In the genomic region with DNA sequence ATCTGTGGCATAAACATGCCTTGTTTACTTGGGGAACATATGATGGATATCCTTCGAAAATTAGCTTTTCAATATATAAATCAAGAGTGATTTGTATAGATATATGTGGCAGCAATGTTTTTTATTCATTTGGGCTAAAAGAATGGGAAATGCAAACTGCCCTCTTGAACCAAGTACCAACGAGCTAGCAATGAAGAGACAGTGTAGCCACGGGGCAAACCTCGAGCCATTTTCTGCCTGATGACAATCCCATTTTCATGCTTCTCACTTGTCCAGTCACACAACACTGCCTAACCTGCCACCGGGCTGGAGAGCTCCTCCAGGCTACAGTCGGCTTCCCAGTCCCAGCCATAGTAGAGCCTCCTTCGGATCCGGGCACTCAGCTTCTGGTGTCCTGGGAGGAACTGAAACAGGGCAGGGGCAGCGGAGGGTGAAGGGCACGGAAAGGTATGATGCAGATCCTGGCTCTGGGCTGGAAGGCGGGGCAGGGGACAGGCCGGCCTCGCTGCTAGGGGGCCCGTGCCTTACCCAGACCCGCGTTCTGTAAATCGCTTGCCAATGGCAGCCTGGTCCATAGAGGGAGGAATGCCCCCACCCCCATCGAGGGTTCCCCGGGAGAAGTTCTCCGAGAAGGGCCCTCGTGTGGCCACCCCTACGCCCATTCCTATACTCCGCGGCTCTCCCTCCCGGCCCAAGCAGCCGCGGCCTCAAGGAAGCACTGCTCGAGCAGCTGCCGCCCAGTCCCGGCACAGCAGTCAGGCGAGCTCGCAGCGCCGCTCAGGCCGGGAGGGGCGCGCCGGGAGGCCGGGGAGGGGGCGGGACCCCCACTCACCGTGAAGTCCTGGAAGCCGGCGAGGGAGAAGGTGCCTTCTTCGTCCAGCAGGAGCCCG, we compare ENCODE assay signal across 8 cellular contexts. TPM values are rescaled to one million over a fixed set of nuclear protein-coding genes. Genes with fewer than 3 reads are reported as not detected.
DNase-seq lines count a peak whose midpoint lies in the region; ATAC-seq and TF ChIP-seq lines count a peak whose summit lies in the region.

No MANE protein-coding gene starts in this region.

- peak; percentile 82 for DNase-seq in NCI-H2227 (lab: John Stamatoyannopoulos, UW; ENCODE audit: unreplicated experiment)
- no peak for DNase-seq in NCI-H2227 treated with DMSO at 0.1 percent for 48 hours (lab: John Stamatoyannopoulos, UW)
- DNase-seq in HFF-Myc (ENCODE audit: extremely low read depth, low read depth): no peak
- peak; percentile 65 for DNase-seq in NAMALWA (ENCODE audit: low spot score)
- no peak for DNase-seq in activated T-cell treated with anti-CD3 and anti-CD28 coated beads, Interleukin-2, amount 50 U/mL, for 4 hours
- peak in 1 of 2 donors; percentile 73 for DNase-seq in foreskin fibroblast
- no peak for DNase-seq in neural crest cell (ENCODE audit: low read depth, low spot score)
- DNase-seq in retina: no peak

- peak overlapping the region; percentile 78 for H3K4me3 ChIP-seq in HFF-Myc (replicated peaks; ENCODE audit: low read depth, low read length)
- peak overlapping the region; percentile 79 for H3K4me3 ChIP-seq in foreskin fibroblast (ENCODE audit: low read depth in 1 of 2, low read length in 2 of 2)

- peak; percentile 25 to 27 for ATAC-seq in activated T-cell treated with anti-CD3 and anti-CD28 coated beads, Interleukin-2, amount 50 U/mL, for 4 hours

- H3K36me3 Mint-ChIP-seq in activated T-cell treated with anti-CD3 and anti-CD28 coated beads, Interleukin-2, amount 50 U/mL, for 4 hours (ENCODE audit: insufficient read depth): peaks cover 26% of the 10 kb centered on the region
- H3K36me3 Mint-ChIP-seq in neural crest cell (ENCODE audit: low read depth): peaks cover 2% of the 10 kb centered on the region

- H3K4me1 Mint-ChIP-seq in activated T-cell treated with anti-CD3 and anti-CD28 coated beads, Interleukin-2, amount 50 U/mL, for 4 hours (ENCODE audit: low read depth): peaks cover 53% of the 10 kb centered on the region
- peaks cover 27% of the 10 kb centered on the region for H3K4me1 Mint-ChIP-seq in neural crest cell

- H3K9me3 Mint-ChIP-seq in activated T-cell treated with anti-CD3 and anti-CD28 coated beads, Interleukin-2, amount 50 U/mL, for 4 hours: no peaks in the 10 kb centered on the region
- H3K9me3 Mint-ChIP-seq in neural crest cell: no peaks in the 10 kb centered on the region

- no peaks in the 10 kb centered on the region for H3K27me3 Mint-ChIP-seq in activated T-cell treated with anti-CD3 and anti-CD28 coated beads, Interleukin-2, amount 50 U/mL, for 4 hours (ENCODE audit: low read depth)
- no peaks in the 10 kb centered on the region for H3K27me3 Mint-ChIP-seq in neural crest cell (ENCODE audit: low read depth)

- H3K4me3 Mint-ChIP-seq in activated T-cell treated with anti-CD3 and anti-CD28 coated beads, Interleukin-2, amount 50 U/mL, for 4 hours: peak overlapping the region; percentile 89
- H3K4me3 Mint-ChIP-seq in neural crest cell: peak overlapping the region; percentile 84

- no peak overlapping the region for H3K27ac Mint-ChIP-seq in neural crest cell (ENCODE audit: unreplicated experiment)

- TF ChIP-seq CTCF in HFF-Myc (IDR thresholded peaks at IDR 0.05; ENCODE audit: low read depth, low read length, missing control alignments) (no peak), foreskin fibroblast (IDR thresholded peaks at IDR 0.05; ENCODE audit: low read depth, low read length) (peak; percentile 6), neural crest cell (conservative IDR thresholded peaks at IDR 0.05) (peak; percentile 43)

RNA-seq across cellular contexts. Expression of gene CNPPD1, which starts 0.6 kb away (rescaled TPM):
- 10 to 100 TPM; 66.8 to 78.9 (median 72.7) TPM for total RNA-seq in activated T-cell treated with anti-CD3 and anti-CD28 coated beads, Interleukin-2, amount 50 U/mL, for 4 hours
- 39.9 and 42.1 TPM in 2 replicates for total RNA-seq in neural crest cell

RNA-seq across cellular contexts. Expression of gene RETREG2, which starts 1.9 kb away (rescaled TPM):
- total RNA-seq in activated T-cell treated with anti-CD3 and anti-CD28 coated beads, Interleukin-2, amount 50 U/mL, for 4 hours: 10 to 100 TPM; 55.0 to 63.1 (median 62.7) TPM
- total RNA-seq in neural crest cell: 84.6 and 86.0 TPM in 2 replicates

RNA-seq across cellular contexts. Expression of gene SLC23A3, which starts 6.3 kb away (rescaled TPM):
- total RNA-seq in activated T-cell treated with anti-CD3 and anti-CD28 coated beads, Interleukin-2, amount 50 U/mL, for 4 hours: under 1 TPM; 0.71 to 0.89 (median 0.84) TPM
- 0.34 and 1.5 TPM in 2 replicates for total RNA-seq in neural crest cell

RNA-seq across cellular contexts. Expression of gene NHEJ1, which starts 15.6 kb away (rescaled TPM):
- total RNA-seq in activated T-cell treated with anti-CD3 and anti-CD28 coated beads, Interleukin-2, amount 50 U/mL, for 4 hours: 10 to 100 TPM; 26.5 to 33.3 (median 30.1) TPM
- total RNA-seq in neural crest cell: 23.5 and 26.8 TPM in 2 replicates

RNA-seq across cellular contexts. Expression of gene ZFAND2B, which starts 30.4 kb away (rescaled TPM):
- total RNA-seq in activated T-cell treated with anti-CD3 and anti-CD28 coated beads, Interleukin-2, amount 50 U/mL, for 4 hours: 10 to 100 TPM; 27.0 to 35.3 (median 31.7) TPM
- 26.6 and 30.1 TPM in 2 replicates for total RNA-seq in neural crest cell

Comparison
In these comparisons a context has a peak if more than half of its experiments do, and no peak if none do; other contexts are left out.
1. DNase-seq: peak in NCI-H2227 (single experiment) and NAMALWA (single experiment); none in NCI-H2227 treated with DMSO at 0.1 percent for 48 hours (single experiment), HFF-Myc (single experiment), activated T-cell treated with anti-CD3 and anti-CD28 coated beads, Interleukin-2, amount 50 U/mL, for 4 hours (single experiment), neural crest cell (single experiment) and retina (single experiment).